Comparison of ENCODE assay signal across 11 cellular contexts in genomic region chr7:143245123-143245522, GRCh38.
DNase-seq lines count a peak whose midpoint lies in the region; ATAC-seq and TF ChIP-seq lines count a peak whose summit lies in the region.
"Had no signal": no experiment of that assay in that cellular context is flagged by ENCODE, and none has a peak within 500 bp of the region (broad histone marks: within the 10 kb centered on the region; RNA-seq: fewer than 3 reads in every experiment).

No MANE protein-coding gene starts in this region.

- peaks cover 27% of the 10 kb centered on the region for H3K9me3 Mint-ChIP-seq in T-helper 2 cell treated with Interferon-gamma antibody and Interleukin-4, amounts not matched to agents 5 μg/mL and 100 μg/mL, for 36 hours

- H3K27me3 Mint-ChIP-seq in T-helper 2 cell treated with Interferon-gamma antibody and Interleukin-4, amounts not matched to agents 5 μg/mL and 100 μg/mL, for 36 hours (ENCODE audit: low read depth), result no peaks in the 10 kb centered on the region

- no peak overlapping the region for H3K4me3 ChIP-seq in fibroblast of mammary gland (ENCODE audit: control insufficient read depth, low read depth, low read length)
- H3K4me3 ChIP-seq: HAP-1, heart right ventricle had no signal

- ATAC-seq in HG02759 (IDR thresholded peaks at IDR 0.05; ENCODE audit: unreplicated experiment) (no peak), GM21529 (IDR thresholded peaks at IDR 0.05; ENCODE audit: unreplicated experiment) (no peak), HG03439 (IDR thresholded peaks at IDR 0.05; ENCODE audit: unreplicated experiment) (no peak)
- ATAC-seq: heart right ventricle had no signal

- H3K36me3 Mint-ChIP-seq in T-helper 2 cell treated with Interferon-gamma antibody and Interleukin-4, amounts not matched to agents 5 μg/mL and 100 μg/mL, for 36 hours (ENCODE audit: low read depth), result peaks cover 31% of the 10 kb centered on the region

- H3K4me1 Mint-ChIP-seq in T-helper 2 cell treated with Interferon-gamma antibody and Interleukin-4, amounts not matched to agents 5 μg/mL and 100 μg/mL, for 36 hours (ENCODE audit: low read depth), result peaks cover 77% of the 10 kb centered on the region

- DNase-seq in AG08395 (ENCODE audit: low spot score), result peak; percentile 36
- peak; percentile 32 for DNase-seq in GM04503 (ENCODE audit: low read depth)
- no peak for DNase-seq in T-helper 2 cell treated with Interferon-gamma antibody and Interleukin-4, amounts not matched to agents 5 μg/mL and 100 μg/mL, for 36 hours (ENCODE audit: low spot score)
- peak; percentile 79 for DNase-seq in fibroblast of mammary gland (ENCODE audit: low read depth)
- DNase-seq in GF-D8 (lab: John Stamatoyannopoulos, UW), result no peak
- DNase-seq: heart right ventricle, NCI-H1436 had no signal

- TF ChIP-seq CTCF in fibroblast of mammary gland (conservative IDR thresholded peaks at IDR 0.05; ENCODE audit: control insufficient read depth, insufficient read depth, low read depth, low read length), result no peak

- peak overlapping the region; percentile 25 for H3K4me3 Mint-ChIP-seq in T-helper 2 cell treated with Interferon-gamma antibody and Interleukin-4, amounts not matched to agents 5 μg/mL and 100 μg/mL, for 36 hours

- H3K27ac Mint-ChIP-seq in T-helper 2 cell treated with Interferon-gamma antibody and Interleukin-4, amounts not matched to agents 5 μg/mL and 100 μg/mL, for 36 hours, result peak overlapping the region; percentile 75

Comparison
In these comparisons a context has a peak if more than half of its experiments do, and no peak if none do; other contexts are left out.
1. DNase-seq: peak in AG08395 (single experiment), GM04503 (single experiment) and fibroblast of mammary gland (single experiment); none in T-helper 2 cell treated with Interferon-gamma antibody and Interleukin-4, amounts not matched to agents 5 μg/mL and 100 μg/mL, for 36 hours (single experiment) and GF-D8 (single experiment).